In genomic region chr2:122758967-122759366, GRCh38 we compare ENCODE assay signal across 12 cellular contexts.
"Had no signal": no experiment of that assay in that cellular context is flagged by ENCODE, and none has a peak within 500 bp of the region (broad histone marks: within the 10 kb centered on the region; RNA-seq: fewer than 3 reads in every experiment).

No MANE protein-coding gene starts in this region.

- H3K4me3 ChIP-seq: dorsolateral prefrontal cortex, esophagus muscularis mucosa, upper lobe of left lung had no signal

- H3K9me3 ChIP-seq: upper lobe of left lung had no signal

- H3K27ac ChIP-seq: dorsolateral prefrontal cortex, esophagus muscularis mucosa, parathyroid adenoma, upper lobe of left lung had no signal

- DNase-seq: activated CD4-positive, alpha-beta T cell treated with anti-CD3 and anti-CD28 coated beads, Interleukin-2, amount 50 U/mL, for 1 hour; activated naive CD4-positive, alpha-beta T cell treated with anti-CD3 and anti-CD28 coated beads for 36 hours; activated T-cell treated with anti-CD3 and anti-CD28 coated beads for 4 hours; dorsolateral prefrontal cortex; naive thymus-derived CD4-positive, alpha-beta T cell; stimulated activated CD4-positive, alpha-beta T cell treated with anti-CD3 and anti-CD28 coated beads, Interleukin-2, amount 100 ng/mL, for 48 hours; stimulated activated naive CD8-positive, alpha-beta T cell treated with anti-CD3 and anti-CD28 coated beads, Interleukin-15, Interleukin-2, amounts not matched to agents 100 U/mL and 50 U/mL, for 24 hours; upper lobe of left lung had no signal

- H3K27me3 ChIP-seq: dorsolateral prefrontal cortex, esophagus muscularis mucosa, upper lobe of left lung had no signal

- H3K36me3 ChIP-seq: esophagus muscularis mucosa, upper lobe of left lung had no signal

- ATAC-seq: activated T-helper 17 cell treated with anti-CD3 and anti-CD28 coated beads, Interleukin-2, amount 50 U/mL, for 72 hours; naive thymus-derived CD4-positive, alpha-beta T cell; stimulated activated naive CD8-positive, alpha-beta T cell treated with anti-CD3 and anti-CD28 coated beads, Interleukin-15, Interleukin-2, amounts not matched to agents 100 U/mL and 50 U/mL, for 24 hours; WTC11 had no signal
